16 cellular contexts compared by ENCODE assay signal in genomic region chr12:132295101-132295526, GRCh38. TPM values are rescaled to one million over a fixed set of nuclear protein-coding genes. Genes with fewer than 3 reads are reported as not detected.
DNase-seq lines count a peak whose midpoint lies in the region; ATAC-seq and TF ChIP-seq lines count a peak whose summit lies in the region.
"Had no signal": no experiment of that assay in that cellular context is flagged by ENCODE, and none has a peak within 500 bp of the region (broad histone marks: within the 10 kb centered on the region; RNA-seq: fewer than 3 reads in every experiment).

No MANE protein-coding gene starts in this region.

- DNase-seq in left ventricle myocardium superior (peak; percentile 10), right atrium auricular region (ENCODE audit: low spot score) (no peak), cerebellum (ENCODE audit: low spot score) (peak; percentile 62), lower lobe of right lung (peak; percentile 23), HT-29 (ENCODE audit: low spot score) (no peak), NCI-H510A (lab: John Stamatoyannopoulos, UW) (no peak), NCI-H2107 treated with DMSO at 0.1 percent for 48 hours (lab: John Stamatoyannopoulos, UW; ENCODE audit: unreplicated experiment) (no peak)
- DNase-seq: 8988T; AML-193; Caco-2; CD8-positive, alpha-beta memory T cell; DMS53; GM23248; H7 had no signal

- H3K4me1 ChIP-seq in right atrium auricular region (no peaks in the 10 kb centered on the region), lower lobe of right lung (no peaks in the 10 kb centered on the region)
- H3K4me1 ChIP-seq: BLaER1, Caco-2 had no signal

- H3K27ac ChIP-seq in right atrium auricular region (no peak overlapping the region), lower lobe of right lung (no peak overlapping the region)
- H3K27ac ChIP-seq: BLaER1, GM23248 had no signal

- H3K4me3 ChIP-seq in right atrium auricular region (no peak overlapping the region), lower lobe of right lung (no peak overlapping the region)
- H3K4me3 ChIP-seq: BLaER1, GM23248 had no signal

- TF ChIP-seq CTCF in right atrium auricular region (IDR thresholded peaks at IDR 0.05) (no peak), lower lobe of right lung (IDR thresholded peaks at IDR 0.05) (no peak)

- H3K36me3 ChIP-seq in right atrium auricular region (no peaks in the 10 kb centered on the region), lower lobe of right lung (no peaks in the 10 kb centered on the region)
- H3K36me3 ChIP-seq: BLaER1 had no signal

- intact Hi-C loops in left ventricle myocardium superior (cut with micrococcal nuclease) (no loop called here), lower lobe of right lung (cut with DNase I) (no loop called here)

- ATAC-seq in left ventricle myocardium superior, result no peak
- ATAC-seq in lower lobe of right lung, result no peak

- peaks cover 0 to 4% of the 10 kb centered on the region in 2 donors for H3K27me3 ChIP-seq in right atrium auricular region
- peaks cover 24% of the 10 kb centered on the region for H3K27me3 ChIP-seq in lower lobe of right lung (ENCODE audit: low read depth)
- H3K27me3 ChIP-seq: BLaER1 had no signal

- H3K9me3 ChIP-seq in right atrium auricular region, result no peaks in the 10 kb centered on the region
- H3K9me3 ChIP-seq in lower lobe of right lung, result no peaks in the 10 kb centered on the region

RNA-seq across cellular contexts. Expression of gene GALNT9, which starts 34.3 kb away (rescaled TPM):
- 1.6 TPM for total RNA-seq in left ventricle myocardium superior
- 10 to 100 TPM in 1 of 2 donors, 1 to 10 TPM in 1; 4.0 to 10.8 TPM for total RNA-seq in right atrium auricular region
- 23.1 TPM for total RNA-seq in cerebellum
- not detected for total RNA-seq in lower lobe of right lung
- not detected in 2 replicates for total RNA-seq in HT-29 (2014; rRNA removed; shearing (Covaris generic))
- total RNA-seq: HT1080 had no signal

Comparison
In these comparisons a context has a peak if more than half of its experiments do, and no peak if none do; other contexts are left out.
1. DNase-seq: peak in left ventricle myocardium superior (single experiment), cerebellum (single experiment) and lower lobe of right lung (single experiment); none in right atrium auricular region (single experiment), HT-29 (single experiment), NCI-H510A (single experiment) and NCI-H2107 treated with DMSO at 0.1 percent for 48 hours (single experiment).